ENCODE assay signal across 9 cellular contexts in the genomic region with DNA sequence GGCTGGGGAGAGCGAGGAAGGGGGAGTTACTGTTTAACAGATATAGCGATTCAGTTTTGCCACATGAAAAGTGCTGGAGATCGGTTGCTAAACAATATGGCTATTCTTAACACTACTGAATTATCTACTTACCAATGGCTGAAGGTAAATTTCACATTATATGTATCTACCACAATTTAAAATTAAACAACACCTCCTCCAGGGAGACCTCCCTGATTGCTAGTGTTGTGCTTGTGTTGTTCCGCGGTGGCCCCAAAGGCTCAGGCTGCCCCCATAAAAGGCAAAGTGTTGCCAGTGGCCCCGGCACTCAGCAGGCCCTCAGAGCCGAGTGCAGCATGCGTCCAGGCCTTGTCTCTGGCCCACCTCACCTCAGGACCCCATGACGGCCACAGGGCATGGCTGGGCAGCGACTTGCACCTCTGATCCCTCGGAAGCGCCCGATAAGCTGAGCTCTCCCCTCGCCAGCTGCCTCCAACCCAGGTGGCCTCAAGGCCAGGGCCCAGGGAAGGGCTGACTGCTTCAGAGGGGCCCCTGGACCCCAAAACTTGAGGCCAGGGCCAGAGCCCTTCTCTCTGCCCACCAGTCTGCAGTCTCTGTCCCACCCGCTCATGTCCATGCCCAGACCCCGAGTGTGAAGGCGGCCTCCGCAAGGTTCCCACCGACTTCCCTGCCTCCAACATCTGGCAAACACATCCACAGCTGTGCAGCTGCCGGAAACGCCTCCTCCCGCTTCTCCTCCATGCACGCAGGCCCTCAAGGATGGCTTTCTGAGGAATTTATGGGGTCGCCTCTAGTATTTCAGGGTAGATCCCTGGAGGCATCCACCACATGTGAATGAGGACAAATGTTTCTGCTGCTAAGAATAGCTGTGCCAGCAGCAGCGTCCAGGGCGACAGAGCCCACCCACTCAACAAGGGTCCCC. TPM values are rescaled to one million over a fixed set of nuclear protein-coding genes. Genes with fewer than 3 reads are reported as not detected.
DNase-seq lines count a peak whose midpoint lies in the region; ATAC-seq, FAIRE-seq and TF ChIP-seq lines count a peak whose summit lies in the region.
"Had no signal": no experiment of that assay in that cellular context is flagged by ENCODE, and none has a peak within 500 bp of the region (broad histone marks: within the 10 kb centered on the region; RNA-seq: fewer than 3 reads in every experiment).

No MANE protein-coding gene starts in this region.

- H3K27ac ChIP-seq in GM12878 (ENCODE audit: control insufficient read depth, insufficient read depth), result no peak overlapping the region
- peak overlapping the region; percentile 83 to 99 (median 92) for H3K27ac ChIP-seq in sigmoid colon

- peaks cover 8% of the 10 kb centered on the region for H3K4me1 Mint-ChIP-seq in Caco-2 (ENCODE audit: low read depth, unreplicated experiment)
- peaks cover 26% of the 10 kb centered on the region for H3K4me1 Mint-ChIP-seq in activated T-cell treated with anti-CD3 and anti-CD28 coated beads, Interleukin-2, amount 50 U/mL, for 72 hours (ENCODE audit: low read depth)

- H3K4me3 ChIP-seq in Caco-2 (ENCODE audit: low read depth, low read length), result no peak overlapping the region
- H3K4me3 ChIP-seq in GM12878, result no peak overlapping the region
- H3K4me3 ChIP-seq in sigmoid colon, result no peak overlapping the region

- no peak for TF ChIP-seq RAD21 in GM12878 (IDR thresholded peaks at IDR 0.05; ENCODE audit: insufficient read depth, low read depth, low read length)

- RAD21 ChIA-PET in GM12878 (lab: Charles Lee; ENCODE audit: unreplicated experiment), result no interaction called here

- 98% methylated on average over 25 of the region's 26 CpGs for WGBS in GM12878 (ENCODE audit: insufficient coverage, insufficient replicate concordance, low lambda C conversion rate, missing lambda C conversion rate)
- 81 to 82% methylated on average over 26 of the region's 26 CpGs for WGBS in sigmoid colon, 2 donors

- no peaks in the 10 kb centered on the region for H3K9me3 Mint-ChIP-seq in Caco-2 (ENCODE audit: unreplicated experiment)
- H3K9me3 Mint-ChIP-seq in activated T-cell treated with anti-CD3 and anti-CD28 coated beads, Interleukin-2, amount 50 U/mL, for 72 hours, result no peaks in the 10 kb centered on the region

- peak overlapping the region; percentile 34 for H3K27ac Mint-ChIP-seq in Caco-2 (ENCODE audit: unreplicated experiment)
- no peak overlapping the region for H3K27ac Mint-ChIP-seq in activated T-cell treated with anti-CD3 and anti-CD28 coated beads, Interleukin-2, amount 50 U/mL, for 72 hours

- H3K36me3 ChIP-seq in Caco-2 (ENCODE audit: control insufficient read depth, insufficient read depth, low read length), result no peaks in the 10 kb centered on the region
- H3K36me3 ChIP-seq in GM12878 (ENCODE audit: control insufficient read depth in 2 of 2, insufficient read depth in 2 of 2, low read length in 1 of 2), result peaks cover 1 to 2% of the 10 kb centered on the region in 2 experiments; a peak in 3 of 4 replicates
- H3K36me3 ChIP-seq in sigmoid colon, result no peaks in the 10 kb centered on the region

- H3K4me2 ChIP-seq in GM12878 (ENCODE audit: control insufficient read depth, insufficient read depth), result no peak overlapping the region

- H3K4me3 Mint-ChIP-seq in Caco-2 (ENCODE audit: unreplicated experiment), result no peak overlapping the region
- no peak overlapping the region for H3K4me3 Mint-ChIP-seq in activated T-cell treated with anti-CD3 and anti-CD28 coated beads, Interleukin-2, amount 50 U/mL, for 72 hours

- no peaks in the 10 kb centered on the region for H3K27me3 ChIP-seq in Caco-2 (replicated peaks; ENCODE audit: control insufficient read depth, insufficient read depth, low read length)
- H3K27me3 ChIP-seq in GM12878 (replicated peaks in 1 of 2; ENCODE audit: control insufficient read depth in 2 of 2, insufficient read depth in 2 of 2, low read length in 1 of 2), result no peaks in the 10 kb centered on the region
- H3K27me3 ChIP-seq in sigmoid colon, result no peaks in the 10 kb centered on the region

- BruUV-seq in Caco-2 (replicated peaks; lab: Mats Ljungman, UMichigan) (no TSS peak), GM12878 (replicated peaks; lab: Mats Ljungman, UMichigan) (no TSS peak)

- TF ChIP-seq EP300 in GM12878 (IDR thresholded peaks at IDR 0.05; ENCODE audit: borderline replicate concordance in 1 of 2, control insufficient read depth in 1 of 2, low read depth in 2 of 2, low read length in 2 of 2) (no peak), sigmoid colon (IDR thresholded peaks at IDR 0.05) (no peak)

- in situ Hi-C loops in GM12878 (cut with MboI), result no loop called here

- H3K79me2 ChIP-seq in GM12878 (ENCODE audit: control insufficient read depth, insufficient read depth, low read length), result peaks cover 36% of the 10 kb centered on the region

- H3K4me1 ChIP-seq in Caco-2 (no peaks in the 10 kb centered on the region), GM12878 (ENCODE audit: control insufficient read depth, insufficient read depth, low read length) (peaks cover 11% of the 10 kb centered on the region), sigmoid colon (peaks cover 0 to 93% (median 88%) of the 10 kb centered on the region in 4 donors)

- H3K9ac ChIP-seq in GM12878 (ENCODE audit: control insufficient read depth, insufficient read depth, low read length), result no peak overlapping the region

- H3K36me3 Mint-ChIP-seq in Caco-2 (ENCODE audit: insufficient read depth, unreplicated experiment), result peaks cover 23% of the 10 kb centered on the region
- no peaks in the 10 kb centered on the region for H3K36me3 Mint-ChIP-seq in activated T-cell treated with anti-CD3 and anti-CD28 coated beads, Interleukin-2, amount 50 U/mL, for 72 hours (ENCODE audit: insufficient read depth in 2 of 2)

- ATAC-seq in GM12878 (no peak), left ventricle myocardium superior (peak; percentile 38), HG03354 (IDR thresholded peaks at IDR 0.05; ENCODE audit: poor library complexity, severe bottlenecking, unreplicated experiment) (no peak)
- no peak for ATAC-seq in activated T-cell treated with anti-CD3 and anti-CD28 coated beads, Interleukin-2, amount 50 U/mL, for 72 hours (replicated peaks in 1 of 2)

- intact Hi-C loops in Caco-2 (cut with micrococcal nuclease; ENCODE audit: unreplicated experiment), result no loop called here
- intact Hi-C loops in GM12878 (cut with micrococcal nuclease; ENCODE audit: unreplicated experiment), result no loop called here
- intact Hi-C loops in left ventricle myocardium superior (cut with micrococcal nuclease), result no loop called here
- intact Hi-C loops in sigmoid colon (cut with DNase I), result no loop called here

- no peak overlapping the region for H2AFZ ChIP-seq in GM12878 (ENCODE audit: control insufficient read depth, low read depth, low read length)

- no peak for FAIRE-seq in GM12878 (lab: Jason Lieb, UNC)

- TF ChIP-seq CTCF in Caco-2 (IDR thresholded peaks at IDR 0.05; ENCODE audit: insufficient read depth in 1 of 2, low read depth in 1 of 2, low read length in 1 of 2, severe bottlenecking in 1 of 2, unreplicated experiment in 1 of 2), result no peak
- TF ChIP-seq CTCF in GM12878 (IDR thresholded peaks at IDR 0.05 in 2 of 3, conservative IDR thresholded peaks at IDR 0.05 in 1 of 3; ENCODE audit: control insufficient read depth in 2 of 3, extremely low read depth in 1 of 3, insufficient read depth in 1 of 3, low read depth in 3 of 3, low read length in 3 of 3), result no peak
- no peak for TF ChIP-seq CTCF in sigmoid colon (IDR thresholded peaks at IDR 0.05)
- no peak for TF ChIP-seq CTCF in GM10266 (IDR thresholded peaks at IDR 0.05; ENCODE audit: control insufficient read depth, insufficient read depth, low read depth, missing control alignments)

- TF ChIP-seq POLR2A in GM12878 (IDR thresholded peaks at IDR 0.05; ENCODE audit: low read depth, low read length), result no peak
- TF ChIP-seq POLR2A in sigmoid colon (IDR thresholded peaks at IDR 0.05), result no peak

- SMC1A ChIA-PET in GM12878 (lab: Charles Lee; ENCODE audit: uncharacterized antibody, unreplicated experiment), result interaction anchor here (0.6 kb wide), 1 partner anchor 38 kb away, joined by 4 read pairs; no protein-coding TSS in a partner anchor

- no peak for DNase-seq in Caco-2
- DNase-seq in GM12878 (ENCODE audit: low read depth, low spot score), result no peak
- peak; percentile 74 for DNase-seq in left ventricle myocardium superior
- DNase-seq in sigmoid colon, result no peak
- DNase-seq in activated T-cell treated with anti-CD3 and anti-CD28 coated beads, Interleukin-2, amount 50 U/mL, for 72 hours, result no peak
- DNase-seq in GM10266 (ENCODE audit: extremely low spot score), result no peak
- no peak for DNase-seq in cerebellar nuclear complex (lab: John Stamatoyannopoulos, UW)
- DNase-seq: activated naive CD4-positive, alpha-beta T cell had no signal

- H3K27me3 Mint-ChIP-seq in Caco-2 (ENCODE audit: insufficient read depth, unreplicated experiment), result no peaks in the 10 kb centered on the region
- H3K27me3 Mint-ChIP-seq in activated T-cell treated with anti-CD3 and anti-CD28 coated beads, Interleukin-2, amount 50 U/mL, for 72 hours (ENCODE audit: low read depth), result no peaks in the 10 kb centered on the region

- CTCF ChIA-PET in Caco-2 (lab: Charles Lee), result no interaction called here
- CTCF ChIA-PET in GM12878 (lab: Yijun Ruan, JAX), result interaction anchor here (0.8 kb wide), 1 partner anchor 10 kb away, joined by 3 read pairs; no protein-coding TSS in a partner anchor

- peaks cover 8% of the 10 kb centered on the region for H4K20me1 ChIP-seq in GM12878 (ENCODE audit: control insufficient read depth, insufficient read depth)

- POLR2A ChIA-PET in Caco-2 (lab: Charles Lee), result no interaction called here
- POLR2A ChIA-PET in GM12878 (lab: Charles Lee), result no interaction called here

- H3K9me3 ChIP-seq in Caco-2 (no peaks in the 10 kb centered on the region), GM12878 (replicated peaks; ENCODE audit: control insufficient read depth, insufficient read depth, low read length) (no peaks in the 10 kb centered on the region), sigmoid colon (no peaks in the 10 kb centered on the region)

RNA-seq across cellular contexts. Expression of a gene that starts 60.0 kb away (rescaled TPM):
- total RNA-seq in Caco-2 (2022) (243 and 250 TPM in 2 replicates), GM12878 (2014; rRNA removed) (12.8 and 18.6 TPM in 2 replicates), GM12878 (2014; rRNA removed; fragmentation: Illumina TruSeq; extraction: Trizol) (7.2 and 8.6 TPM in 2 replicates), GM12878 (2021) (164 and 179 TPM in 2 replicates), left ventricle myocardium superior (142 TPM), sigmoid colon (100 to 1,000 TPM in 1 of 4 donors, 10 to 100 TPM in 3; 42.5 to 134 (median 73.5) TPM)
- total RNA-seq in GM12878 (2013; cell fraction: nucleolus; rRNA removed), result 166 and 195 TPM in 2 replicates
- polyA plus RNA-seq in GM12878 (2011; ENCODE audit: low read depth), result 25.4 TPM
- polyA plus RNA-seq in GM12878 (2011; rRNA removed) (2.6 and 4.2 TPM in 2 replicates), GM12878 (2014; fragmentation: Illumina TruSeq; extraction: Trizol) (10.2 and 17.4 TPM in 2 replicates), GM12878 (2014; fragmentation: Nextera tagmentation; extraction: Ambion mirVana) (under 1 TPM; 0.43 to 0.60 TPM), GM12878 (2014; rRNA removed) (41.1 and 63.1 TPM in 2 replicates), GM12878 (2016; fragmentation: Nextera tagmentation; extraction: Ambion mirVana) (10 to 100 TPM; 12.7 to 17.1 TPM), sigmoid colon (10 to 100 TPM; 18.6 to 81.8 (median 24.7) TPM)
- polyA plus RNA-seq in GM12878 (2011; cell fraction: cytosol; rRNA removed), result 6.2 and 8.2 TPM in 2 replicates
- polyA plus RNA-seq in GM12878 (2011; cell fraction: nucleus; rRNA removed), result 44.5 and 72.5 TPM in 2 replicates
- polyA plus RNA-seq in GM12878 (2012), result 79.0 and 103 TPM in 2 replicates
- 33.4 and 33.8 TPM in 2 replicates for polyA minus RNA-seq in GM12878 (2011; rRNA and poly(A)+ RNA removed)
- 26.9 and 42.9 TPM in 2 replicates for polyA minus RNA-seq in GM12878 (2011; cell fraction: cytosol; rRNA and poly(A)+ RNA removed)
- 23.1 and 47.3 TPM in 2 replicates for polyA minus RNA-seq in GM12878 (2011; cell fraction: nucleus; rRNA and poly(A)+ RNA removed)
- total RNA-seq in activated T-cell treated with anti-CD3 and anti-CD28 coated beads, Interleukin-2, amount 50 U/mL, for 72 hours, result 100 to 1,000 TPM; 125 to 142 TPM
